In genomic region chr15:74976159-74976558, GRCh38 we compare ENCODE assay signal across 1 cellular context.
TF ChIP-seq lines count a peak whose summit lies in the region.

No MANE protein-coding gene starts in this region.

TF ChIP-seq in H1, 55 proteins besides CTCF, POLR2A, EP300 and RAD21:
- no peak for TF ChIP-seq SUZ12 (IDR thresholded peaks at IDR 0.05; ENCODE audit: low read length)
- no peak for TF ChIP-seq CREB1 (IDR thresholded peaks at IDR 0.05)
- TF ChIP-seq TBP (IDR thresholded peaks at IDR 0.05; ENCODE audit: low read depth, low read length): no peak
- TF ChIP-seq SP4 (IDR thresholded peaks at IDR 0.05; ENCODE audit: low read length): no peak
- no peak for TF ChIP-seq SP1 (IDR thresholded peaks at IDR 0.05; ENCODE audit: low read depth, low read length)
- no peak for TF ChIP-seq NANOG (IDR thresholded peaks at IDR 0.05; ENCODE audit: insufficient read depth, low read depth, low read length, poor library complexity, severe bottlenecking)
- TF ChIP-seq JUND (IDR thresholded peaks at IDR 0.05; ENCODE audit: low read length): no peak
- TF ChIP-seq SP2 (IDR thresholded peaks at IDR 0.05; ENCODE audit: low read length): no peak
- no peak for TF ChIP-seq POU5F1 (IDR thresholded peaks at IDR 0.05; ENCODE audit: low read depth, low read length)
- TF ChIP-seq HDAC6 (IDR thresholded peaks at IDR 0.05; ENCODE audit: low read depth, low read length): no peak
- no peak for TF ChIP-seq YY1 (IDR thresholded peaks at IDR 0.05; ENCODE audit: low read depth, low read length)
- no peak for TF ChIP-seq CBX5 (IDR thresholded peaks at IDR 0.05; ENCODE audit: low read depth, low read length)
- no peak for TF ChIP-seq POLR2AphosphoS5 (IDR thresholded peaks at IDR 0.05; ENCODE audit: low read depth, low read length)
- TF ChIP-seq BRCA1 (IDR thresholded peaks at IDR 0.05; ENCODE audit: low read depth, low read length): no peak
- no peak for TF ChIP-seq TEAD4 (IDR thresholded peaks at IDR 0.05; ENCODE audit: low read depth, low read length)
- no peak for TF ChIP-seq RXRA (IDR thresholded peaks at IDR 0.05; ENCODE audit: insufficient read depth, low read depth, low read length)
- no peak for TF ChIP-seq ZNF274 (IDR thresholded peaks at IDR 0.05; ENCODE audit: borderline replicate concordance, extremely low read depth, low read length)
